In genomic region chr1:164787834-164788231, GRCh38 we compare ENCODE assay signal across 10 cellular contexts.
DNase-seq lines count a peak whose midpoint lies in the region; ATAC-seq and TF ChIP-seq lines count a peak whose summit lies in the region.
"Had no signal": no experiment of that assay in that cellular context is flagged by ENCODE, and none has a peak within 500 bp of the region (broad histone marks: within the 10 kb centered on the region; RNA-seq: fewer than 3 reads in every experiment).

No MANE protein-coding gene starts in this region.

- POLR2A ChIA-PET in OCI-LY7 (lab: Charles Lee) = no interaction called here

- no peaks in the 10 kb centered on the region for H4K20me1 ChIP-seq in OCI-LY7 (ENCODE audit: insufficient read depth, low read length)

- no peak overlapping the region for H3K4me2 ChIP-seq in OCI-LY7 (ENCODE audit: low read length)

- in situ Hi-C loops in brain microvascular endothelial cell (cut with HindIII; ENCODE audit: low pct_ligation_motif_present, low sequenced_read_pairs) = loop anchor here (25.0 kb wide), 1 partner anchor 151 kb away; no protein-coding TSS in a partner anchor

- BruUV-seq in OCI-LY7 (replicated peaks; lab: Mats Ljungman, UMichigan) = no TSS peak

- H3K9me2 ChIP-seq in OCI-LY7 (ENCODE audit: insufficient read depth, low read length) = no peaks in the 10 kb centered on the region

- H3K27ac ChIP-seq in esophagus (ENCODE audit: low read depth in 2 of 2, low read length in 1 of 2) (peak overlapping the region; percentile 65 to 71), skeletal muscle tissue (ENCODE audit: low read depth, low read length) (peak overlapping the region; percentile 80), OCI-LY7 (ENCODE audit: low read depth, low read length, poor library complexity, severe bottlenecking) (no peak overlapping the region), brain microvascular endothelial cell (no peak overlapping the region), aorta (ENCODE audit: low read depth in 1 of 2, low read length in 2 of 2) (no peak overlapping the region)
- H3K27ac ChIP-seq: thoracic aorta had no signal

- H3K36me3 ChIP-seq in esophagus (ENCODE audit: control insufficient read depth in 2 of 2, insufficient read depth in 2 of 2, low read length in 1 of 2) = no peaks in the 10 kb centered on the region
- no peaks in the 10 kb centered on the region for H3K36me3 ChIP-seq in skeletal muscle tissue (ENCODE audit: control insufficient read depth in 3 of 3, insufficient read depth in 3 of 3, low read length in 3 of 3)
- H3K36me3 ChIP-seq in OCI-LY7 (ENCODE audit: insufficient read depth, low read length) = no peaks in the 10 kb centered on the region
- no peaks in the 10 kb centered on the region for H3K36me3 ChIP-seq in brain microvascular endothelial cell (replicated peaks)
- H3K36me3 ChIP-seq in aorta (ENCODE audit: control insufficient read depth in 1 of 2, insufficient read depth in 2 of 2, low read length in 1 of 2) = no peaks in the 10 kb centered on the region
- H3K36me3 ChIP-seq: thoracic aorta had no signal

- no peaks in the 10 kb centered on the region for H3K9me3 ChIP-seq in esophagus (ENCODE audit: control insufficient read depth in 2 of 2, insufficient read depth in 1 of 2, low read depth in 1 of 2, low read length in 1 of 2)
- H3K9me3 ChIP-seq in skeletal muscle tissue (ENCODE audit: control insufficient read depth in 3 of 3, low read length in 3 of 3) = no peaks in the 10 kb centered on the region
- H3K9me3 ChIP-seq in OCI-LY7 (ENCODE audit: low read length) = no peaks in the 10 kb centered on the region
- H3K9me3 ChIP-seq in aorta (ENCODE audit: control insufficient read depth, low read length) = no peaks in the 10 kb centered on the region
- H3K9me3 ChIP-seq: mucosa of descending colon, thoracic aorta had no signal

- H3K4me3 ChIP-seq in esophagus (ENCODE audit: low read depth in 1 of 2, low read length in 2 of 2) (no peak overlapping the region), skeletal muscle tissue (ENCODE audit: low read length in 3 of 3) (peak overlapping the region; percentile 43 to 63 (median 57)), OCI-LY7 (ENCODE audit: low read depth, low read length, poor library complexity, severe bottlenecking) (no peak overlapping the region), brain microvascular endothelial cell (ENCODE audit: low read depth, low read length) (no peak overlapping the region), aorta (ENCODE audit: low read length in 2 of 2) (no peak overlapping the region)
- H3K4me3 ChIP-seq: mucosa of descending colon, thoracic aorta had no signal

- peaks cover 6 to 21% of the 10 kb centered on the region in 2 donors for H3K4me1 ChIP-seq in esophagus (ENCODE audit: control insufficient read depth in 2 of 2, insufficient read depth in 2 of 2, low read length in 1 of 2)
- H3K4me1 ChIP-seq in skeletal muscle tissue (ENCODE audit: control insufficient read depth in 3 of 3, insufficient read depth in 3 of 3, low read length in 3 of 3) = peaks cover 41 to 46% (median 41%) of the 10 kb centered on the region in 3 donors
- H3K4me1 ChIP-seq in OCI-LY7 (ENCODE audit: insufficient read depth, low read length, poor library complexity, severe bottlenecking) = no peaks in the 10 kb centered on the region
- peaks cover 0 to 2% of the 10 kb centered on the region in 2 donors for H3K4me1 ChIP-seq in aorta (ENCODE audit: control insufficient read depth in 1 of 2, insufficient read depth in 2 of 2, low read length in 2 of 2)

- H3K79me2 ChIP-seq in OCI-LY7 (ENCODE audit: insufficient read depth, low read depth, low read length) = no peaks in the 10 kb centered on the region

- H3K9ac ChIP-seq in skeletal muscle tissue (ENCODE audit: low read depth in 1 of 3, low read length in 3 of 3) = peak overlapping the region in 2 of 3 donors; percentile 62 to 70

- CTCF ChIA-PET in OCI-LY7 (lab: Charles Lee; ENCODE audit: unreplicated experiment) = no interaction called here

- intact Hi-C loops in OCI-LY7 (cut with micrococcal nuclease; ENCODE audit: unreplicated experiment) = loop anchor here (1.0 to 5.0 kb wide), 2 partner anchors 1378 to 1426 kb away; no protein-coding TSS in a partner anchor
- intact Hi-C loops in aorta (cut with DNase I) = loop anchor here (5.0 to 10.0 kb wide), 5 partner anchors 153 to 343 kb away; partner anchors contain the start of gene PBX1 (in 1 of the 2)

- no peak for ATAC-seq in aorta (ENCODE audit: low FRiP score)

- DNase-seq in NCI-H1105 (lab: John Stamatoyannopoulos, UW) (peak; percentile 96), NCI-H748 (lab: John Stamatoyannopoulos, UW; ENCODE audit: unreplicated experiment) (peak; percentile 95), OCI-LY7 (ENCODE audit: low spot score) (no peak), AG08395 (ENCODE audit: low spot score) (no peak), brain microvascular endothelial cell (no peak), aorta (no peak)

- 44% methylated on average over 8 of the region's 8 CpGs for WGBS in esophagus, 2 donors
- 66 to 68% methylated on average over 8 of the region's 8 CpGs for WGBS in aorta, 2 donors

- H3K27me3 ChIP-seq in esophagus (ENCODE audit: control insufficient read depth in 1 of 2, insufficient read depth in 2 of 2, low read length in 2 of 2) (no peaks in the 10 kb centered on the region), skeletal muscle tissue (ENCODE audit: control insufficient read depth in 3 of 3, insufficient read depth in 3 of 3, low read length in 3 of 3) (no peaks in the 10 kb centered on the region), brain microvascular endothelial cell (replicated peaks) (no peaks in the 10 kb centered on the region), aorta (ENCODE audit: control insufficient read depth in 1 of 2, insufficient read depth in 2 of 2, low read length in 1 of 2) (no peaks in the 10 kb centered on the region)

- no peak for TF ChIP-seq CTCF in OCI-LY7 (conservative IDR thresholded peaks at IDR 0.05; ENCODE audit: low read length)
- no peak for TF ChIP-seq CTCF in brain microvascular endothelial cell (IDR thresholded peaks at IDR 0.05; ENCODE audit: low read depth, low read length, missing control alignments)

- no peak overlapping the region for H2AFZ ChIP-seq in OCI-LY7 (ENCODE audit: low read length)

Comparison
In these comparisons a context has a peak if more than half of its experiments do, and no peak if none do; other contexts are left out.
1. DNase-seq: peak in NCI-H1105 (single experiment) and NCI-H748 (single experiment); none in OCI-LY7 (single experiment), AG08395 (single experiment), brain microvascular endothelial cell (single experiment) and aorta (0 of 2).
2. H3K27ac ChIP-seq: peak in esophagus (2 of 2) and skeletal muscle tissue (single experiment); none in OCI-LY7 (single experiment), brain microvascular endothelial cell (single experiment) and aorta (0 of 2).
3. H3K4me3 ChIP-seq: peak in skeletal muscle tissue (3 of 3); none in esophagus (0 of 2), OCI-LY7 (single experiment), brain microvascular endothelial cell (single experiment) and aorta (0 of 2).